Comparison of ENCODE assay signal across 21 cellular contexts in genomic region chr5:97400537-97400936, GRCh38.
"Had no signal": no experiment of that assay in that cellular context is flagged by ENCODE, and none has a peak within 500 bp of the region (broad histone marks: within the 10 kb centered on the region; RNA-seq: fewer than 3 reads in every experiment).

No MANE protein-coding gene starts in this region.

- ATAC-seq: activated CD4-positive, alpha-beta T cell treated with anti-CD3 and anti-CD28 coated beads for 36 hours; activated CD8-positive, alpha-beta T cell treated with anti-CD3 and anti-CD28 coated beads for 36 hours; activated T-cell treated with anti-CD3 and anti-CD28 coated beads, Interleukin-2, amount 50 U/mL, for 72 hours; foreskin keratinocyte; heart left ventricle; left colon; mucosa of descending colon; natural killer cell; stimulated activated naive CD8-positive, alpha-beta T cell treated with anti-CD3 and anti-CD28 coated beads, Interleukin-15, amount 100 ng/mL, for 72 hours had no signal

- H3K36me3 ChIP-seq: ascending aorta, colonic mucosa, heart left ventricle had no signal

- H3K27me3 ChIP-seq: ascending aorta, colonic mucosa, foreskin keratinocyte, heart left ventricle, testis had no signal

- H3K27ac ChIP-seq: ascending aorta, colonic mucosa, foreskin keratinocyte, heart left ventricle, testis, VCaP had no signal

- DNase-seq: activated CD4-positive, alpha-beta T cell treated with anti-CD3 and anti-CD28 coated beads for 36 hours; activated CD8-positive, alpha-beta memory T cell treated with anti-CD3 and anti-CD28 coated beads, Interleukin-2, amount 50 U/mL, for 4 hours; activated CD8-positive, alpha-beta T cell treated with anti-CD3 and anti-CD28 coated beads for 36 hours; activated gamma-delta T cell treated with Interleukin-2 at 50 U/mL for 16 hours; activated naive CD8-positive, alpha-beta T cell treated with anti-CD3 and anti-CD28 coated beads, Interleukin-2, amount 10 ng/mL, durations not matched to agents 7 days and 5 days; activated T-cell treated with anti-CD3 and anti-CD28 coated beads, Interleukin-2, amount 50 U/mL, for 72 hours; caudate nucleus; colonic mucosa; foreskin keratinocyte; heart left ventricle; left colon; mammary epithelial cell; mucosa of descending colon; natural killer cell; stimulated activated CD4-positive, alpha-beta T cell treated with anti-CD3 and anti-CD28 coated beads, Interleukin-15, amount 100 ng/mL, for 24 hours; stimulated activated CD4-positive, alpha-beta T cell treated with anti-CD3 and anti-CD28 coated beads, Interleukin-4, amount 100 ng/mL, for 24 hours; stimulated activated naive CD8-positive, alpha-beta T cell treated with anti-CD3 and anti-CD28 coated beads, Interleukin-15, amount 100 ng/mL, for 72 hours; T-helper 9 cell; testis had no signal

- H3K4me1 ChIP-seq: ascending aorta, colonic mucosa, foreskin keratinocyte, heart left ventricle, testis had no signal

- H3K9me3 ChIP-seq: ascending aorta, colonic mucosa, mucosa of descending colon, testis had no signal

- H3K4me3 ChIP-seq: ascending aorta, colonic mucosa, heart left ventricle, mucosa of descending colon, testis had no signal
